In the genomic region with DNA sequence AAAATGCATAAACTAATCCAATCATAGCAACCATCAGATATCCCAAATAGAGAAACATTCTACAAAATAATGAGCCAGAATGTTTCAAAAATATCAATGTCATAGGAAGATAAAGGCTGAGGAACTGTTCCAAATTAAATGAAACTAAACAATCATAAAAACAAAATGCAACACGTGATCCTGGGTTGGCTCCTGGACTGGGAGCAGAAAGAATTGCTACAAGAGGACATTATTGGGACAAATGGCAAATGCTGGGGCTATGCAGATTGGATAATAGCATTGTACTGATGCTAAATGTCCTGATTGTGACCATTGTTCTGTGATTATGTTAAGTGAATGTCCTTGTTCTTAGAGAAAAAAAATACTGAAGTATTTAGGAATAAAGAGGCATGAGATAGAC, we compare ENCODE assay signal across 15 cellular contexts. TPM values are rescaled to one million over a fixed set of nuclear protein-coding genes. Genes with fewer than 3 reads are reported as not detected.
DNase-seq lines count a peak whose midpoint lies in the region; ATAC-seq and TF ChIP-seq lines count a peak whose summit lies in the region.
"Had no signal": no experiment of that assay in that cellular context is flagged by ENCODE, and none has a peak within 500 bp of the region (broad histone marks: within the 10 kb centered on the region; RNA-seq: fewer than 3 reads in every experiment).

No MANE protein-coding gene starts in this region.

- H3K9me3 ChIP-seq in adrenal gland (replicated peaks in 1 of 3), result no peaks in the 10 kb centered on the region
- H3K9me3 ChIP-seq in testis, result no peaks in the 10 kb centered on the region
- H3K9me3 ChIP-seq: Caco-2 had no signal

- no peak overlapping the region for H3K4me3 ChIP-seq in adrenal gland
- no peak overlapping the region for H3K4me3 ChIP-seq in testis

- 25 to 42% (median 26%) methylated on average over 1 of the region's 1 CpG for WGBS in adrenal gland, 4 donors
- WGBS in testis, 2 donors, result 38 to 54% methylated on average over 1 of the region's 1 CpG

- H3K27me3 ChIP-seq in adrenal gland (no peaks in the 10 kb centered on the region), testis (no peaks in the 10 kb centered on the region)

- TF ChIP-seq CTCF in adrenal gland (IDR thresholded peaks at IDR 0.05) (no peak), testis (IDR thresholded peaks at IDR 0.05) (no peak)

- DNase-seq in adrenal gland, result peak in 2 of 7 donors; percentile 47 to 54
- DNase-seq in globus pallidus (ENCODE audit: low spot score), result peak; percentile 84
- peak; percentile 95 for DNase-seq in pons (ENCODE audit: low spot score)
- DNase-seq in testis, result peak; percentile 74
- no peak for DNase-seq in NCI-H2081 (lab: John Stamatoyannopoulos, UW)
- DNase-seq in NCI-H1930 (lab: John Stamatoyannopoulos, UW), result no peak
- DNase-seq in AG20443 (ENCODE audit: low spot score), result no peak
- DNase-seq: Caco-2; CD8-positive, alpha-beta memory T cell; DND-41; GF-D8; HCEC 1CT; HFFc6 had no signal

- H3K36me3 ChIP-seq in adrenal gland (replicated peaks in 1 of 2) (no peaks in the 10 kb centered on the region), testis (ENCODE audit: low read depth, missing control alignments) (no peaks in the 10 kb centered on the region)

- H3K27ac ChIP-seq in adrenal gland (peak overlapping the region in 3 of 5 donors; percentile 50 to 72 (median 69)), testis (peak overlapping the region in 1 of 2 donors; percentile 45)
- H3K27ac ChIP-seq: HL-60 had no signal

- intact Hi-C loops in adrenal gland (cut with DNase I), result no loop called here
- intact Hi-C loops in testis (cut with DNase I; ENCODE audit: low total_unique reads), result no loop called here

- no peak for ATAC-seq in HG02678 (IDR thresholded peaks at IDR 0.05; ENCODE audit: unreplicated experiment)

- H3K4me1 ChIP-seq in adrenal gland (replicated peaks in 1 of 2), result peaks cover 24 to 47% of the 10 kb centered on the region in 2 donors
- H3K4me1 ChIP-seq in testis, result peaks cover 36% of the 10 kb centered on the region
- H3K4me1 ChIP-seq: Caco-2 had no signal

- TF ChIP-seq POLR2A in adrenal gland (IDR thresholded peaks at IDR 0.05) (no peak), testis (IDR thresholded peaks at IDR 0.05) (no peak)

RNA-seq across cellular contexts. Expression of gene AKNA, which starts 54.2 kb away (rescaled TPM):
- total RNA-seq in adrenal gland (10 to 100 TPM in 6 of 8 donors, 1 to 10 TPM in 2; 7.5 to 20.0 (median 15.9) TPM), testis (10 to 100 TPM; 21.2 to 31.5 TPM)
- polyA plus RNA-seq in adrenal gland (10 to 100 TPM in 2 of 3 donors, 1 to 10 TPM in 1; 4.8 to 37.3 (median 20.3) TPM), testis (ENCODE audit: insufficient read depth, low read depth, low replicate concordance) (20.6 TPM)

Comparison
In these comparisons a context has a peak if more than half of its experiments do, and no peak if none do; other contexts are left out.
1. DNase-seq: peak in globus pallidus (single experiment), pons (single experiment) and testis (single experiment); none in NCI-H2081 (0 of 2), NCI-H1930 (0 of 2) and AG20443 (single experiment).